Comparison of ENCODE assay signal across 13 cellular contexts in genomic region chr4:41525129-41525528, GRCh38. TPM values are rescaled to one million over a fixed set of nuclear protein-coding genes. Genes with fewer than 3 reads are reported as not detected.
DNase-seq lines count a peak whose midpoint lies in the region; ATAC-seq and TF ChIP-seq lines count a peak whose summit lies in the region.
"Had no signal": no experiment of that assay in that cellular context is flagged by ENCODE, and none has a peak within 500 bp of the region (broad histone marks: within the 10 kb centered on the region; RNA-seq: fewer than 3 reads in every experiment).

No MANE protein-coding gene starts in this region.

- H3K23me2 ChIP-seq in H9 (ENCODE audit: insufficient read length, low read depth, low read length, poor library complexity, severe bottlenecking) = no peaks in the 10 kb centered on the region

- no peak overlapping the region for H3T11ph ChIP-seq in H9 (ENCODE audit: low read length)

- H3K9ac ChIP-seq in H9 (ENCODE audit: extremely low read depth, insufficient read length, low read length) = no peak overlapping the region
- H3K9ac ChIP-seq: parathyroid adenoma had no signal

- H4K20me1 ChIP-seq in H9 (ENCODE audit: control insufficient read depth, insufficient read depth, insufficient read length) = no peaks in the 10 kb centered on the region

- TF ChIP-seq CTCF in H9 (conservative IDR thresholded peaks at IDR 0.05) = no peak
- no peak for TF ChIP-seq CTCF in foreskin keratinocyte (conservative IDR thresholded peaks at IDR 0.05)

- H3K27ac ChIP-seq in H9 (ENCODE audit: insufficient read length, low read depth, low read length) = no peak overlapping the region
- peak overlapping the region; percentile 92 for H3K27ac ChIP-seq in SJSA1
- H3K27ac ChIP-seq in foreskin keratinocyte = no peak overlapping the region
- H3K27ac ChIP-seq: parathyroid adenoma had no signal

- H3K27me3 ChIP-seq in H9 (ENCODE audit: insufficient read depth, low read length) = no peaks in the 10 kb centered on the region
- no peaks in the 10 kb centered on the region for H3K27me3 ChIP-seq in SJSA1 (replicated peaks)
- no peaks in the 10 kb centered on the region for H3K27me3 ChIP-seq in foreskin keratinocyte

- no peak overlapping the region for H3K4me3 Mint-ChIP-seq in H9
- no peak overlapping the region for H3K4me3 Mint-ChIP-seq in activated CD8-positive, alpha-beta T cell treated with anti-CD3 and anti-CD28 coated beads, Interleukin-2, amount 10 ng/mL, durations not matched to agents 7 days and 5 days
- H3K4me3 Mint-ChIP-seq: activated CD4-positive, alpha-beta memory T cell treated with anti-CD3 and anti-CD28 coated beads, Interleukin-2, amount 10 ng/mL, durations not matched to agents 7 days and 5 days; activated naive CD8-positive, alpha-beta T cell treated with anti-CD3 and anti-CD28 coated beads, Interleukin-2, amount 50 U/mL, for 24 hours had no signal

- no peak overlapping the region for H3K4me3 ChIP-seq in SJSA1

- H4K5ac ChIP-seq in H9 (ENCODE audit: insufficient read length, low read depth, low read length) = no peak overlapping the region

- no peak overlapping the region for H3K23ac ChIP-seq in H9 (ENCODE audit: insufficient read length, low read depth, low read length)

- H3K27ac Mint-ChIP-seq in H9 = peak overlapping the region in 2 of 3 experiments; percentile 12 to 68; a peak in 5 of 7 replicates
- no peak overlapping the region for H3K27ac Mint-ChIP-seq in activated CD8-positive, alpha-beta T cell treated with anti-CD3 and anti-CD28 coated beads, Interleukin-2, amount 10 ng/mL, durations not matched to agents 7 days and 5 days
- H3K27ac Mint-ChIP-seq: activated CD4-positive, alpha-beta memory T cell treated with anti-CD3 and anti-CD28 coated beads, Interleukin-2, amount 10 ng/mL, durations not matched to agents 7 days and 5 days; activated naive CD8-positive, alpha-beta T cell treated with anti-CD3 and anti-CD28 coated beads, Interleukin-2, amount 50 U/mL, for 24 hours had no signal

- H2AK5ac ChIP-seq in H9 (ENCODE audit: insufficient read length, low read length) = no peak overlapping the region

- H2BK5ac ChIP-seq in H9 (ENCODE audit: insufficient read length, low read length) = no peak overlapping the region

- no peaks in the 10 kb centered on the region for H3K9me3 Mint-ChIP-seq in H9
- H3K9me3 Mint-ChIP-seq in activated CD8-positive, alpha-beta T cell treated with anti-CD3 and anti-CD28 coated beads, Interleukin-2, amount 10 ng/mL, durations not matched to agents 7 days and 5 days (ENCODE audit: insufficient read depth) = no peaks in the 10 kb centered on the region
- H3K9me3 Mint-ChIP-seq: activated CD4-positive, alpha-beta memory T cell treated with anti-CD3 and anti-CD28 coated beads, Interleukin-2, amount 10 ng/mL, durations not matched to agents 7 days and 5 days; activated naive CD8-positive, alpha-beta T cell treated with anti-CD3 and anti-CD28 coated beads, Interleukin-2, amount 50 U/mL, for 24 hours had no signal

- no peak overlapping the region for H4K8ac ChIP-seq in H9 (replicated peaks; ENCODE audit: insufficient read length, low read depth, low read length)

- POLR2A ChIA-PET in activated CD8-positive, alpha-beta T cell treated with anti-CD3 and anti-CD28 coated beads, Interleukin-2, amount 10 ng/mL, durations not matched to agents 7 days and 5 days (lab: Charles Lee) = no interaction called here

- 0 out of 2 replicates have a peak, but pooled peaks cover 2% of the 10 kb centered on the region for H3K4me1 ChIP-seq in H9 (ENCODE audit: insufficient read depth, low read length)
- H3K4me1 ChIP-seq in SJSA1 (replicated peaks) = peaks cover 36% of the 10 kb centered on the region
- peaks cover 7% of the 10 kb centered on the region for H3K4me1 ChIP-seq in foreskin keratinocyte
- H3K4me1 ChIP-seq: parathyroid adenoma had no signal

- DNase-seq in H9 (peak; percentile 58), SJSA1 (ENCODE audit: low read depth in 1 of 2, low spot score in 2 of 2) (peak; percentile 74 to 90), foreskin keratinocyte (peak; percentile 87 to 94), non-pigmented ciliary epithelial cell (ENCODE audit: low read depth) (peak; percentile 95), NOMO-1 treated with DMSO at 0.1 percent for 48 hours (lab: John Stamatoyannopoulos, UW; ENCODE audit: unreplicated experiment) (no peak), superior temporal gyrus (ENCODE audit: extremely low spot score) (no peak)
- DNase-seq in activated CD8-positive, alpha-beta T cell treated with anti-CD3 and anti-CD28 coated beads, Interleukin-2, amount 10 ng/mL, durations not matched to agents 7 days and 5 days = no peak
- DNase-seq: activated CD4-positive, alpha-beta memory T cell treated with anti-CD3 and anti-CD28 coated beads, Interleukin-2, amount 10 ng/mL, durations not matched to agents 7 days and 5 days; activated naive CD8-positive, alpha-beta T cell treated with anti-CD3 and anti-CD28 coated beads, Interleukin-2, amount 50 U/mL, for 24 hours; DMS 273 treated with DMSO at 0.1 percent for 48 hours; NCI-H2107 had no signal

- H2BK12ac ChIP-seq in H9 (ENCODE audit: insufficient read length, low read depth, low read length) = no peak overlapping the region

- no peaks in the 10 kb centered on the region for H3K79me1 ChIP-seq in H9 (ENCODE audit: insufficient read depth, low read depth, low read length, poor library complexity, severe bottlenecking)

- no peak overlapping the region for H3K14ac ChIP-seq in H9 (ENCODE audit: insufficient read depth, low read length)

- H3K4me1 Mint-ChIP-seq in H9 = peaks cover 18 to 19% of the 10 kb centered on the region in 2 experiments
- no peaks in the 10 kb centered on the region for H3K4me1 Mint-ChIP-seq in activated CD8-positive, alpha-beta T cell treated with anti-CD3 and anti-CD28 coated beads, Interleukin-2, amount 10 ng/mL, durations not matched to agents 7 days and 5 days (ENCODE audit: low read depth)
- H3K4me1 Mint-ChIP-seq: activated CD4-positive, alpha-beta memory T cell treated with anti-CD3 and anti-CD28 coated beads, Interleukin-2, amount 10 ng/mL, durations not matched to agents 7 days and 5 days; activated naive CD8-positive, alpha-beta T cell treated with anti-CD3 and anti-CD28 coated beads, Interleukin-2, amount 50 U/mL, for 24 hours had no signal

- CTCF ChIA-PET in activated CD8-positive, alpha-beta T cell treated with anti-CD3 and anti-CD28 coated beads, Interleukin-2, amount 10 ng/mL, durations not matched to agents 7 days and 5 days (lab: Charles Lee) = no interaction called here

- H3K18ac ChIP-seq in H9 (ENCODE audit: insufficient read length, low read depth, low read length) = no peak overlapping the region

- H3K4me2 ChIP-seq in H9 (ENCODE audit: insufficient read depth, insufficient read length, low read length) = no peak overlapping the region

- no peak overlapping the region for H2BK120ac ChIP-seq in H9 (ENCODE audit: low read depth, low read length, poor library complexity, severe bottlenecking)

- H2BK15ac ChIP-seq in H9 (ENCODE audit: low read depth, low read length) = no peak overlapping the region

- ATAC-seq in foreskin keratinocyte = peak; percentile 94
- ATAC-seq in activated CD8-positive, alpha-beta T cell treated with anti-CD3 and anti-CD28 coated beads, Interleukin-2, amount 10 ng/mL, durations not matched to agents 7 days and 5 days = no peak
- no peak for ATAC-seq in HG03045 (IDR thresholded peaks at IDR 0.05; ENCODE audit: unreplicated experiment)
- ATAC-seq: activated naive CD8-positive, alpha-beta T cell treated with anti-CD3 and anti-CD28 coated beads, Interleukin-2, amount 50 U/mL, for 24 hours had no signal

- WGBS in H9 (ENCODE audit: extremely low coverage, insufficient read length, low lambda C conversion rate) = no CpG with 5 or more reads among the region's 11 CpGs

- H3K4ac ChIP-seq in H9 (ENCODE audit: low read depth, low read length) = no peak overlapping the region

- no peak overlapping the region for H3K56ac ChIP-seq in H9 (ENCODE audit: insufficient read length, low read depth, low read length)

- no peak overlapping the region for H4K91ac ChIP-seq in H9 (ENCODE audit: insufficient read length, low read depth, low read length)

- no peaks in the 10 kb centered on the region for H3K79me2 ChIP-seq in H9 (ENCODE audit: insufficient read depth, low read length)
- H3K79me2 ChIP-seq: parathyroid adenoma had no signal

- H2AFZ ChIP-seq in H9 (ENCODE audit: low read length) = no peak overlapping the region
- H2AFZ ChIP-seq: parathyroid adenoma had no signal

- H3K9me3 ChIP-seq in H9 (ENCODE audit: control insufficient read depth, low read depth, low read length) = no peaks in the 10 kb centered on the region
- no peaks in the 10 kb centered on the region for H3K9me3 ChIP-seq in SJSA1 (replicated peaks)

- peaks cover 0 to 7% (median 0%) of the 10 kb centered on the region in 3 experiments; a peak in 1 of 7 replicates for H3K36me3 Mint-ChIP-seq in H9 (ENCODE audit: insufficient read depth in 1 of 3, low read depth in 3 of 3)
- H3K36me3 Mint-ChIP-seq in activated CD8-positive, alpha-beta T cell treated with anti-CD3 and anti-CD28 coated beads, Interleukin-2, amount 10 ng/mL, durations not matched to agents 7 days and 5 days (ENCODE audit: low read depth) = no peaks in the 10 kb centered on the region

- no peaks in the 10 kb centered on the region for H3K27me3 Mint-ChIP-seq in H9 (ENCODE audit: low read depth)
- no peaks in the 10 kb centered on the region for H3K27me3 Mint-ChIP-seq in activated CD8-positive, alpha-beta T cell treated with anti-CD3 and anti-CD28 coated beads, Interleukin-2, amount 10 ng/mL, durations not matched to agents 7 days and 5 days (ENCODE audit: low read depth)
- H3K27me3 Mint-ChIP-seq: activated CD4-positive, alpha-beta memory T cell treated with anti-CD3 and anti-CD28 coated beads, Interleukin-2, amount 10 ng/mL, durations not matched to agents 7 days and 5 days; activated naive CD8-positive, alpha-beta T cell treated with anti-CD3 and anti-CD28 coated beads, Interleukin-2, amount 50 U/mL, for 24 hours had no signal

- no peak overlapping the region for H2BK20ac ChIP-seq in H9 (ENCODE audit: low read depth, low read length, poor library complexity, severe bottlenecking)

- H3K36me3 ChIP-seq in SJSA1 = no peaks in the 10 kb centered on the region

RNA-seq across cellular contexts. Expression of gene LIMCH1, which starts 12.8 kb away (rescaled TPM):
- total RNA-seq in H9 (2021) (3.3 and 4.0 TPM in 2 replicates), foreskin keratinocyte (0.25 and 0.65 TPM in 2 replicates)
- total RNA-seq in SJSA1 (2014; rRNA removed; shearing (Covaris generic)) = 27.7 and 37.4 TPM in 2 replicates
- 0.02 and 0.13 TPM in 2 replicates for polyA plus RNA-seq in foreskin keratinocyte
- not detected for total RNA-seq in activated CD8-positive, alpha-beta T cell treated with anti-CD3 and anti-CD28 coated beads, Interleukin-2, amount 10 ng/mL, durations not matched to agents 7 days and 5 days
- total RNA-seq: activated CD4-positive, alpha-beta memory T cell treated with anti-CD3 and anti-CD28 coated beads, Interleukin-2, amount 10 ng/mL, durations not matched to agents 7 days and 5 days had no signal

Comparison
In these comparisons a context has a peak if more than half of its experiments do, and no peak if none do; other contexts are left out.
1. DNase-seq: peak in H9 (single experiment), SJSA1 (2 of 2), foreskin keratinocyte (2 of 2) and non-pigmented ciliary epithelial cell (single experiment); none in NOMO-1 treated with DMSO at 0.1 percent for 48 hours (single experiment), superior temporal gyrus (single experiment) and activated CD8-positive, alpha-beta T cell treated with anti-CD3 and anti-CD28 coated beads, Interleukin-2, amount 10 ng/mL, durations not matched to agents 7 days and 5 days (single experiment).